ENCODE assay signal across 14 cellular contexts in genomic region chr16:27611340-27611739, GRCh38.
DNase-seq lines count a peak whose midpoint lies in the region; ATAC-seq and TF ChIP-seq lines count a peak whose summit lies in the region.
"Had no signal": no experiment of that assay in that cellular context is flagged by ENCODE, and none has a peak within 500 bp of the region (broad histone marks: within the 10 kb centered on the region; RNA-seq: fewer than 3 reads in every experiment).

No MANE protein-coding gene starts in this region.

- H3K4me1 Mint-ChIP-seq in nephron, result peaks cover 13% of the 10 kb centered on the region
- H3K4me1 Mint-ChIP-seq: IgD-negative memory B cell had no signal

- H3K4me3 Mint-ChIP-seq in nephron, result no peak overlapping the region
- H3K4me3 Mint-ChIP-seq: CD4-positive, alpha-beta T cell; IgD-negative memory B cell had no signal

- no peak overlapping the region for H3K9ac ChIP-seq in mammary epithelial cell (ENCODE audit: insufficient read depth, low read length)
- H3K9ac ChIP-seq: BLaER1 treated with 17β-estradiol and CSF1 and Interleukin-3, amounts not matched to agents 10 nM and 100 nM had no signal

- H3K27me3 Mint-ChIP-seq in nephron (ENCODE audit: low read depth), result no peaks in the 10 kb centered on the region
- H3K27me3 Mint-ChIP-seq: CD4-positive, alpha-beta T cell; IgD-negative memory B cell had no signal

- H3K27ac ChIP-seq in mammary epithelial cell (ENCODE audit: insufficient read depth, low read depth, low read length), result no peak overlapping the region
- H3K27ac ChIP-seq: 22Rv1; BLaER1 treated with 17β-estradiol and CSF1 and Interleukin-3, amounts not matched to agents 10 nM and 100 nM had no signal

- CTCF ChIA-PET in mammary epithelial cell (lab: Charles Lee; ENCODE audit: low non-redundant PET), result no interaction called here

- no peak overlapping the region for H2AFZ ChIP-seq in mammary epithelial cell (ENCODE audit: low read depth, low read length)

- TF ChIP-seq CTCF in epithelial cell of proximal tubule (conservative IDR thresholded peaks at IDR 0.05; ENCODE audit: low read depth, low read length) (no peak), nephron (IDR thresholded peaks at IDR 0.05; ENCODE audit: unreplicated experiment in 3 of 3) (no peak), mammary epithelial cell (conservative IDR thresholded peaks at IDR 0.05 in 1 of 2, IDR thresholded peaks at IDR 0.05 in 1 of 2; ENCODE audit: extremely low read depth in 1 of 2, insufficient read depth in 1 of 2, low read depth in 1 of 2, low read length in 2 of 2) (no peak)

- DNase-seq in ACHN, result peak; percentile 74
- peak; percentile 39 for DNase-seq in NCI-H69 (lab: John Stamatoyannopoulos, UW)
- DNase-seq in epithelial cell of proximal tubule (ENCODE audit: low read depth), result peak; percentile 41
- DNase-seq in MV-4-11 (lab: John Stamatoyannopoulos, UW), result no peak
- no peak for DNase-seq in mammary epithelial cell
- no peak for DNase-seq in pons (ENCODE audit: low spot score)
- DNase-seq: CD4-positive, alpha-beta T cell; DMS79 had no signal

- no peaks in the 10 kb centered on the region for H3K9me3 Mint-ChIP-seq in nephron
- H3K9me3 Mint-ChIP-seq: CD4-positive, alpha-beta T cell; IgD-negative memory B cell had no signal

- H3K36me3 ChIP-seq in mammary epithelial cell (ENCODE audit: insufficient read depth, low read length), result peaks cover 2% of the 10 kb centered on the region
- H3K36me3 ChIP-seq: HAP-1 had no signal

- no peaks in the 10 kb centered on the region for H3K79me2 ChIP-seq in mammary epithelial cell (ENCODE audit: insufficient read depth, low read length)

- dilution Hi-C loops in mammary epithelial cell (cut with HindIII; ENCODE audit: low sequenced_read_pairs), result no loop called here

- 93% methylated on average over 5 of the region's 5 CpGs for WGBS in mammary epithelial cell (ENCODE audit: low coverage, missing lambda C conversion rate)

- H3K27me3 ChIP-seq in mammary epithelial cell (ENCODE audit: insufficient read depth, low read length), result no peaks in the 10 kb centered on the region
- H3K27me3 ChIP-seq: BLaER1 treated with 17β-estradiol and CSF1 and Interleukin-3, amounts not matched to agents 10 nM and 100 nM had no signal

- H3K4me1 ChIP-seq in mammary epithelial cell (ENCODE audit: insufficient read depth, low read length), result no peaks in the 10 kb centered on the region
- H3K4me1 ChIP-seq: HAP-1 had no signal

- H3K4me2 ChIP-seq in mammary epithelial cell (ENCODE audit: insufficient read depth, low read depth, low read length), result no peak overlapping the region

- BruUV-seq in mammary epithelial cell (replicated peaks; lab: Mats Ljungman, UMichigan), result no TSS peak

- peaks cover 8% of the 10 kb centered on the region for H3K36me3 Mint-ChIP-seq in nephron (ENCODE audit: low read depth)

- in situ Hi-C loops in ACHN (cut with HindIII; ENCODE audit: low pct_ligation_motif_present, low pct_unique_long_range_greater_than_20kb, low sequenced_read_pairs) (no loop called here), mammary epithelial cell (cut with MboI; ENCODE audit: low sequenced_read_pairs in 2 of 2) (no loop called here)

- intact Hi-C loops in mammary epithelial cell (cut with micrococcal nuclease), result no loop called here

- H3K27ac Mint-ChIP-seq in nephron, result peak overlapping the region in 2 of 3 experiments; percentile 11 to 43
- H3K27ac Mint-ChIP-seq: CD4-positive, alpha-beta T cell; IgD-negative memory B cell had no signal

- no peaks in the 10 kb centered on the region for H4K20me1 ChIP-seq in mammary epithelial cell (ENCODE audit: insufficient read depth, low read length)

- ATAC-seq in GM18861 (IDR thresholded peaks at IDR 0.05; ENCODE audit: unreplicated experiment), result no peak

- H3K4me3 ChIP-seq in epithelial cell of proximal tubule (ENCODE audit: low read depth, low read length) (no peak overlapping the region), mammary epithelial cell (replicated peaks in 1 of 3; ENCODE audit: insufficient read depth in 1 of 3, low read depth in 2 of 3, low read length in 3 of 3) (no peak overlapping the region)
- H3K4me3 ChIP-seq: BLaER1 treated with 17β-estradiol and CSF1 and Interleukin-3, amounts not matched to agents 10 nM and 100 nM; HAP-1 had no signal

- H3K9me3 ChIP-seq in mammary epithelial cell (replicated peaks; ENCODE audit: insufficient read depth, low read length), result no peaks in the 10 kb centered on the region
- H3K9me3 ChIP-seq: BLaER1 treated with 17β-estradiol and CSF1 and Interleukin-3, amounts not matched to agents 10 nM and 100 nM; HAP-1 had no signal

Comparison
In these comparisons a context has a peak if more than half of its experiments do, and no peak if none do; other contexts are left out.
1. DNase-seq: peak in ACHN (single experiment), NCI-H69 (single experiment) and epithelial cell of proximal tubule (single experiment); none in MV-4-11 (single experiment), mammary epithelial cell (single experiment) and pons (single experiment).